In genomic region chr20:20915855-20916254, GRCh38 we compare ENCODE assay signal across 18 cellular contexts.
DNase-seq lines count a peak whose midpoint lies in the region; ATAC-seq, FAIRE-seq and TF ChIP-seq lines count a peak whose summit lies in the region.
"Had no signal": no experiment of that assay in that cellular context is flagged by ENCODE, and none has a peak within 500 bp of the region (broad histone marks: within the 10 kb centered on the region; RNA-seq: fewer than 3 reads in every experiment).

No MANE protein-coding gene starts in this region.

- no peak for TF ChIP-seq RAD21 in SK-N-SH (IDR thresholded peaks at IDR 0.05; ENCODE audit: low read length)

- DNase-seq in SK-N-SH (no peak), HT1080 (ENCODE audit: low read depth) (peak; percentile 33), bronchial epithelial cell (ENCODE audit: low read depth) (peak; percentile 25), activated gamma-delta T cell (lab: John Stamatoyannopoulos, UW) (no peak)
- DNase-seq in effector memory CD4-positive, alpha-beta T cell: no peak
- DNase-seq: 8988T; Calu3; CD8-positive, alpha-beta T cell; GM23248 had no signal

- H4K20me1 ChIP-seq in SK-N-SH (ENCODE audit: insufficient read depth): no peaks in the 10 kb centered on the region
- H4K20me1 ChIP-seq: BLaER1 treated with 17β-estradiol and CSF1 and Interleukin-3, amounts not matched to agents 10 nM and 100 nM had no signal

- no peaks in the 10 kb centered on the region for H3K36me3 ChIP-seq in SK-N-SH (replicated peaks in 1 of 2; ENCODE audit: control insufficient read depth in 1 of 2, insufficient read depth in 2 of 2, low read length in 1 of 2)
- H3K36me3 ChIP-seq in bronchial epithelial cell (ENCODE audit: control insufficient read depth, insufficient read depth, low read length): no peaks in the 10 kb centered on the region
- H3K36me3 ChIP-seq in effector memory CD4-positive, alpha-beta T cell (ENCODE audit: control insufficient read depth, insufficient read depth, low read length): no peaks in the 10 kb centered on the region
- H3K36me3 ChIP-seq: BLaER1 treated with 17β-estradiol and CSF1 and Interleukin-3, amounts not matched to agents 10 nM and 100 nM; HAP-1 had no signal

- H3K4me3 ChIP-seq in SK-N-SH (ENCODE audit: low read depth in 2 of 2, low read length in 1 of 2): no peak overlapping the region
- H3K4me3 ChIP-seq in bronchial epithelial cell (ENCODE audit: low read depth, low read length): no peak overlapping the region
- H3K4me3 ChIP-seq in effector memory CD4-positive, alpha-beta T cell (ENCODE audit: insufficient read depth, low read depth, low read length, poor library complexity, severe bottlenecking): no peak overlapping the region
- H3K4me3 ChIP-seq: BLaER1 treated with 17β-estradiol and CSF1 and Interleukin-3, amounts not matched to agents 10 nM and 100 nM; GM23248; HAP-1 had no signal

- H3K9me2 ChIP-seq in SK-N-SH: no peaks in the 10 kb centered on the region

- 0% methylated on average over 1 of the region's 1 CpG for WGBS in SK-N-SH (ENCODE audit: low lambda C conversion rate)

- H3K9me3 ChIP-seq in SK-N-SH: no peaks in the 10 kb centered on the region
- H3K9me3 ChIP-seq in effector memory CD4-positive, alpha-beta T cell (ENCODE audit: control insufficient read depth, low read length): no peaks in the 10 kb centered on the region
- H3K9me3 ChIP-seq: HAP-1 had no signal

- H3K27ac ChIP-seq in SK-N-SH (ENCODE audit: low read depth in 2 of 2, low read length in 1 of 2): no peak overlapping the region
- no peak overlapping the region for H3K27ac ChIP-seq in effector memory CD4-positive, alpha-beta T cell (ENCODE audit: insufficient read depth, low read length, poor library complexity, severe bottlenecking)
- H3K27ac ChIP-seq: BLaER1 treated with 17β-estradiol and CSF1 and Interleukin-3, amounts not matched to agents 10 nM and 100 nM; GM23248; HL-60 had no signal

- ATAC-seq in SK-N-SH treated with all-trans-retinoic acid at 6 μM for 48 hours: no peak
- no peak for ATAC-seq in HG03039 (IDR thresholded peaks at IDR 0.05; ENCODE audit: unreplicated experiment)
- ATAC-seq: CD8-positive, alpha-beta T cell had no signal

- POLR2A ChIA-PET in SK-N-SH (lab: Yijun Ruan, JAX): no interaction called here

- TF ChIP-seq CTCF in SK-N-SH (IDR thresholded peaks at IDR 0.05): no peak
- TF ChIP-seq CTCF in bronchial epithelial cell (IDR thresholded peaks at IDR 0.05; ENCODE audit: insufficient read depth, low read length, severe bottlenecking): no peak

- no peak for TF ChIP-seq EP300 in SK-N-SH (IDR thresholded peaks at IDR 0.05; ENCODE audit: borderline replicate concordance in 1 of 2, low read depth in 1 of 2, low read length in 1 of 2)

- H3K4me2 ChIP-seq in SK-N-SH: no peak overlapping the region
- H3K4me2 ChIP-seq: BLaER1 treated with 17β-estradiol and CSF1 and Interleukin-3, amounts not matched to agents 10 nM and 100 nM had no signal

- FAIRE-seq in bronchial epithelial cell (lab: Jason Lieb, UNC): no peak
- FAIRE-seq: G401.6, GM12891, GM19239, HTR-8/SVneo had no signal

- no peak overlapping the region for H2AFZ ChIP-seq in SK-N-SH (ENCODE audit: low read depth)
- H2AFZ ChIP-seq: GM23248 had no signal

- H3K79me2 ChIP-seq in SK-N-SH (ENCODE audit: insufficient read depth): no peaks in the 10 kb centered on the region

- H3K4me1 ChIP-seq in SK-N-SH (ENCODE audit: control insufficient read depth in 1 of 2, insufficient read depth in 2 of 2, low read depth in 1 of 2, low read length in 1 of 2): no peaks in the 10 kb centered on the region
- no peaks in the 10 kb centered on the region for H3K4me1 ChIP-seq in effector memory CD4-positive, alpha-beta T cell (ENCODE audit: control insufficient read depth, insufficient read depth, low read length, poor library complexity, severe bottlenecking)
- H3K4me1 ChIP-seq: BLaER1 treated with 17β-estradiol and CSF1 and Interleukin-3, amounts not matched to agents 10 nM and 100 nM; HAP-1 had no signal

- H3K9ac ChIP-seq in SK-N-SH: no peak overlapping the region
- H3K9ac ChIP-seq: BLaER1 treated with 17β-estradiol and CSF1 and Interleukin-3, amounts not matched to agents 10 nM and 100 nM; GM23248 had no signal

- CTCF ChIA-PET in SK-N-SH (lab: Yijun Ruan, JAX): no interaction called here

- no peaks in the 10 kb centered on the region; the same call in 1 of the 2 replicates for H3K27me3 ChIP-seq in SK-N-SH (ENCODE audit: insufficient read depth)
- H3K27me3 ChIP-seq in bronchial epithelial cell (ENCODE audit: control insufficient read depth, insufficient read depth, low read length): no peaks in the 10 kb centered on the region
- no peaks in the 10 kb centered on the region for H3K27me3 ChIP-seq in effector memory CD4-positive, alpha-beta T cell (replicated peaks; ENCODE audit: control insufficient read depth, insufficient read depth, low read length, poor library complexity, severe bottlenecking)
- H3K27me3 ChIP-seq: BLaER1 treated with 17β-estradiol and CSF1 and Interleukin-3, amounts not matched to agents 10 nM and 100 nM had no signal

- H3F3A ChIP-seq in SK-N-SH (replicated peaks; ENCODE audit: insufficient read depth): no peaks in the 10 kb centered on the region

TF ChIP-seq in SK-N-SH, 30 proteins besides CTCF, POLR2A, EP300 and RAD21:
- no peak for TF ChIP-seq RCOR1 (IDR thresholded peaks at IDR 0.05; ENCODE audit: low read length)
- TF ChIP-seq NFIC (IDR thresholded peaks at IDR 0.05; ENCODE audit: borderline replicate concordance): no peak
- TF ChIP-seq RFX5 (IDR thresholded peaks at IDR 0.05; ENCODE audit: low read length): peak; percentile 36; the same call in 1 of the 2 replicates

TF ChIP-seq in SK-N-SH treated with all-trans-retinoic acid at 6 μM for 48 hours, 23 proteins besides CTCF, POLR2A, EP300 and RAD21:
- no peak for TF ChIP-seq ZNF565 (CRISPR knock-in tag; conservative IDR thresholded peaks at IDR 0.05; ENCODE audit: low read depth)
- TF ChIP-seq CREB5 (CRISPR knock-in tag; IDR thresholded peaks at IDR 0.05; ENCODE audit: low read depth): no peak
- TF ChIP-seq GLIS3 (CRISPR knock-in tag; IDR thresholded peaks at IDR 0.05): no peak
- no peak for TF ChIP-seq ARNTL (CRISPR knock-in tag; IDR thresholded peaks at IDR 0.05; ENCODE audit: borderline replicate concordance, low read depth)
- TF ChIP-seq CSDC2 (CRISPR knock-in tag; IDR thresholded peaks at IDR 0.05): no peak
- TF ChIP-seq ZNF70 (CRISPR knock-in tag; IDR thresholded peaks at IDR 0.05): no peak
- no peak for TF ChIP-seq ISL1 (CRISPR knock-in tag; IDR thresholded peaks at IDR 0.05)
- no peak for TF ChIP-seq SNAI2 (CRISPR knock-in tag; IDR thresholded peaks at IDR 0.05)
- TF ChIP-seq TCF4 (CRISPR knock-in tag; IDR thresholded peaks at IDR 0.05; ENCODE audit: borderline replicate concordance): no peak
- TF ChIP-seq OSR1 (CRISPR knock-in tag; IDR thresholded peaks at IDR 0.05): no peak
- no peak for TF ChIP-seq TOX (CRISPR knock-in tag; IDR thresholded peaks at IDR 0.05; ENCODE audit: borderline replicate concordance)

Comparison
In these comparisons a context has a peak if more than half of its experiments do, and no peak if none do; other contexts are left out.
1. DNase-seq: peak in HT1080 (single experiment) and bronchial epithelial cell (single experiment); none in SK-N-SH (single experiment), activated gamma-delta T cell (single experiment) and effector memory CD4-positive, alpha-beta T cell (0 of 3).